ENCODE assay signal across 29 cellular contexts in the genomic region with DNA sequence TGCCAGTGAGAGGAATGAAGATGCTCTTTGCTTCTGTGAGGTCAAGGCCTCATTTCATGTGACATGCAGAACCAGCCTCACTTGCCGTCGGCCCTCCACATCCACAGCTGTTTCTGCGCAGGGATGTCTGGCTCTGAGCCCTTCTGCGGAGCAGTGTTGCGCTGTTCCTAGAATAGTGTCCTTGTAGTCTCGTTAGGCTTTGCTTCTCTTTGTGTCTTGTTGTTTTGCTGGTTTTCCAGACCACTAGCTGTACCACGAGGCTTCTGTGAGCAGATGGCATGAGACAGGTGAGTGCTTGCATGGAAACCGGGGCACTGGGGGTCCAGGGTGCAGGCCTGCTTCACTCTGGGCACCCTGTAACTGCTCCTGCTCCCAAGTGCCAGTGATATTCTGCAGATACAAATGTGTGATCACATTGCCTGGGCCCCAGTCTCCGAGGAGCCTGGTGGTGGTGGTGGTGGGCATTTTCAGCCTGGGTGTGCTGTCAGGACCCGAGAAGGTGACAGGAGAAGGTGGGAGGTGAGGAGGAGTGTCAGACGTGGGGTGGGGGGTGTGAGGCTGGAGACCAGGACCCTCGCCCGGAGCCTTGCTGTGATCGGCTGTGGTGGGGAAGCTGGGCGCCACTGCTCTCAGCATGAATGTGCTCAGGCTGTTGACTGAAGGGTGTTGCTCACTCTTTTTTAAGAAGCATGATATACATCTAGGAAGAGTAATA. TPM values are rescaled to one million over a fixed set of nuclear protein-coding genes. Genes with fewer than 3 reads are reported as not detected.
A peak's percentile ranks its signal among the peaks of the same experiment; 100 is the strongest.
DNase-seq lines count a peak whose midpoint lies in the region; ATAC-seq and TF ChIP-seq lines count a peak whose summit lies in the region.
"Had no signal": no experiment of that assay in that cellular context is flagged by ENCODE, and none has a peak within 500 bp of the region (broad histone marks: within the 10 kb centered on the region; RNA-seq: fewer than 3 reads in every experiment).

No MANE protein-coding gene starts in this region.

- H3K36me3 ChIP-seq in Peyer's patch, result no peaks in the 10 kb centered on the region
- H3K36me3 ChIP-seq: adrenal gland, tibial nerve had no signal

- no peak for TF ChIP-seq CTCF in Peyer's patch (IDR thresholded peaks at IDR 0.05)

- H3K27ac ChIP-seq in Peyer's patch, result no peak overlapping the region
- peak overlapping the region; percentile 2 for H3K27ac ChIP-seq in angular gyrus (ENCODE audit: low read depth, low read length)
- peak overlapping the region; percentile 65 for H3K27ac ChIP-seq in substantia nigra (ENCODE audit: low read depth, low read length, poor library complexity, severe bottlenecking)
- H3K27ac ChIP-seq: adrenal gland, body of pancreas, GM23248, parathyroid adenoma, stomach, tibial nerve had no signal

- H3K4me1 ChIP-seq in Peyer's patch, result no peaks in the 10 kb centered on the region
- H3K4me1 ChIP-seq: body of pancreas, stomach, tibial nerve had no signal

- peak in 2 of 3 donors; percentile 15 to 32 for DNase-seq in Peyer's patch
- DNase-seq in mesenteric fat pad (ENCODE audit: low spot score), result peak; percentile 64
- peak in 4 of 49 donors; percentile 15 to 36 (median 27) for DNase-seq in substantia nigra (lab: John Stamatoyannopoulos, UW)
- DNase-seq in DMS153 treated with DMSO at 0.1 percent for 48 hours (lab: John Stamatoyannopoulos, UW; ENCODE audit: unreplicated experiment), result no peak
- no peak for DNase-seq in NCI-H2107 treated with DMSO at 0.1 percent for 48 hours (lab: John Stamatoyannopoulos, UW; ENCODE audit: unreplicated experiment)
- DNase-seq: activated CD4-positive, alpha-beta T cell treated with anti-CD3 and anti-CD28 coated beads, Interleukin-2, amount 10 ng/mL, durations not matched to agents 24 days and 14 days; activated naive CD4-positive, alpha-beta T cell treated with Interleukin-2 at 50 U/mL for 16 hours; C1 segment of cervical spinal cord; COR-L47; GM23248; kidney glomerular epithelial cell; NCI-H1092; NCI-H1694; NCI-H446 treated with DMSO at 0.1 percent for 48 hours; NCI-H82; right cardiac atrium; stimulated activated CD4-positive, alpha-beta T cell treated with anti-CD3 and anti-CD28 coated beads, Interleukin-12 subunit alpha, Interleukin-12 subunit beta, amount 100 ng/mL, for 4 hours; stimulated activated CD4-positive, alpha-beta T cell treated with anti-CD3 and anti-CD28 coated beads, Interleukin-2, amount 100 ng/mL, for 48 hours; stomach had no signal

- H3K4me3 ChIP-seq in Peyer's patch, result no peak overlapping the region
- H3K4me3 ChIP-seq: adrenal gland, body of pancreas, GM23248, K562, lung, stomach, tibial nerve had no signal

- no peak for ATAC-seq in GM19467 (IDR thresholded peaks at IDR 0.05; ENCODE audit: unreplicated experiment)
- ATAC-seq: body of pancreas; K562; natural killer cell treated with Interleukin-12 subunit alpha and Interleukin-12 subunit beta and Interleukin-15 and Interleukin-18, amount 100 ng/mL, for 72 hours had no signal

- no peaks in the 10 kb centered on the region for H3K27me3 ChIP-seq in Peyer's patch
- H3K27me3 ChIP-seq: adrenal gland, body of pancreas, stomach, tibial nerve had no signal

- H3K9me3 ChIP-seq in Peyer's patch, result no peaks in the 10 kb centered on the region
- H3K9me3 ChIP-seq: adrenal gland, body of pancreas, stomach, tibial nerve had no signal

- TF ChIP-seq POLR2A in Peyer's patch (IDR thresholded peaks at IDR 0.05), result no peak

RNA-seq across cellular contexts. Expression of gene LDLRAD4, which starts 34.3 kb away (rescaled TPM):
- total RNA-seq in Peyer's patch, result 100 to 1,000 TPM in 1 of 4 donors, 10 to 100 TPM in 3; 24.8 to 128 (median 50.0) TPM
- 39.6 TPM for total RNA-seq in mesenteric fat pad
- total RNA-seq: G401, GM23248, K562 had no signal

Comparison
In these comparisons a context has a peak if more than half of its experiments do, and no peak if none do; other contexts are left out.
1. DNase-seq: peak in Peyer's patch (2 of 3) and mesenteric fat pad (single experiment); none in DMS153 treated with DMSO at 0.1 percent for 48 hours (single experiment) and NCI-H2107 treated with DMSO at 0.1 percent for 48 hours (single experiment).
2. H3K27ac ChIP-seq: peak in angular gyrus (single experiment) and substantia nigra (single experiment); none in Peyer's patch (0 of 4).